10 cellular contexts compared by ENCODE assay signal in the genomic region with DNA sequence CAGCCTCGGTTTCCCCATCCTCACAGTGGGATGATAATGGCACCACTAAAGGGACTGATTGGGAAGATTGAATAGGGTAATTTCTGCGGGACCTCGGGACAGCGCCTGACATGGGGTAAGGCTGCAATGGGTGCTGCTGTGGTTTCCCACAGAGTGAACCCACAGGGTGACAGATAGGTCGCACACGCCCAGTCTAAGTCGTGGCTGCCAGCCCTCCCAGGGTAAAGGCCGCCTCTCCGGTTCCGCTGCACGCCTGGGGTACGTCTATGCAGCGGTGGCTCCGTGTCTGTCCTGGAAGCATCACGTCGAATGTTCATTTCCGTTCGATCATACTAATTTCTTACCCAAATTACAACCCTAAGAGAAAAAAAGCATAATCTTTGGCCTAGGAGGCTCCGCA. TPM values are rescaled to one million over a fixed set of nuclear protein-coding genes. Genes with fewer than 3 reads are reported as not detected.
A peak's percentile ranks its signal among the peaks of the same experiment; 100 is the strongest.
DNase-seq lines count a peak whose midpoint lies in the region; ATAC-seq lines count a peak whose summit lies in the region.
"Had no signal": no experiment of that assay in that cellular context is flagged by ENCODE, and none has a peak within 500 bp of the region (broad histone marks: within the 10 kb centered on the region; RNA-seq: fewer than 3 reads in every experiment).

No MANE protein-coding gene starts in this region.

- CTCF ChIA-PET in activated CD4-positive, alpha-beta memory T cell treated with anti-CD3 and anti-CD28 coated beads, Interleukin-2, amount 10 ng/mL, durations not matched to agents 7 days and 5 days (lab: Charles Lee) = interaction anchor here (0.9 kb wide), 1 partner anchor 356 kb away, joined by 5 read pairs; no protein-coding TSS in a partner anchor

- H3K27me3 ChIP-seq in iPS DF 6.9 (ENCODE audit: control insufficient read depth, insufficient read depth, low read length) = peaks cover 4% of the 10 kb centered on the region; the same call in 1 of the 2 replicates

- WGBS in iPS DF 6.9 (ENCODE audit: insufficient coverage, insufficient read length) = no CpG with 5 or more reads among the region's 19 CpGs

- no peak for ATAC-seq in stimulated activated memory B cell treated with anti-CD40 and anti-IgM and Interleukin-4, amounts not matched to agents 10 μg/mL and 1 μg/mL and 100 μg/mL, for 72 hours
- ATAC-seq in HG03520 (IDR thresholded peaks at IDR 0.05; ENCODE audit: unreplicated experiment) = no peak

- H3K36me3 Mint-ChIP-seq in activated CD4-positive, alpha-beta memory T cell treated with anti-CD3 and anti-CD28 coated beads, Interleukin-2, amount 10 ng/mL, durations not matched to agents 7 days and 5 days (ENCODE audit: low read depth) = peaks cover 4% of the 10 kb centered on the region
- peaks cover under 1% of the 10 kb centered on the region for H3K36me3 Mint-ChIP-seq in stimulated activated memory B cell treated with anti-CD40 and anti-IgM and Interleukin-4, amounts not matched to agents 10 μg/mL and 1 μg/mL and 100 μg/mL, for 72 hours

- peak overlapping the region; percentile 44 for H3K4me3 Mint-ChIP-seq in activated CD4-positive, alpha-beta memory T cell treated with anti-CD3 and anti-CD28 coated beads, Interleukin-2, amount 10 ng/mL, durations not matched to agents 7 days and 5 days
- H3K4me3 Mint-ChIP-seq in stimulated activated memory B cell treated with anti-CD40 and anti-IgM and Interleukin-4, amounts not matched to agents 10 μg/mL and 1 μg/mL and 100 μg/mL, for 72 hours = peak overlapping the region; percentile 66

- peaks cover 59% of the 10 kb centered on the region for H3K27me3 Mint-ChIP-seq in activated CD4-positive, alpha-beta memory T cell treated with anti-CD3 and anti-CD28 coated beads, Interleukin-2, amount 10 ng/mL, durations not matched to agents 7 days and 5 days
- H3K27me3 Mint-ChIP-seq in stimulated activated memory B cell treated with anti-CD40 and anti-IgM and Interleukin-4, amounts not matched to agents 10 μg/mL and 1 μg/mL and 100 μg/mL, for 72 hours = peaks cover 22% of the 10 kb centered on the region

- H3K9me3 Mint-ChIP-seq in activated CD4-positive, alpha-beta memory T cell treated with anti-CD3 and anti-CD28 coated beads, Interleukin-2, amount 10 ng/mL, durations not matched to agents 7 days and 5 days = no peaks in the 10 kb centered on the region
- no peaks in the 10 kb centered on the region for H3K9me3 Mint-ChIP-seq in stimulated activated memory B cell treated with anti-CD40 and anti-IgM and Interleukin-4, amounts not matched to agents 10 μg/mL and 1 μg/mL and 100 μg/mL, for 72 hours

- H3K27ac Mint-ChIP-seq in activated CD4-positive, alpha-beta memory T cell treated with anti-CD3 and anti-CD28 coated beads, Interleukin-2, amount 10 ng/mL, durations not matched to agents 7 days and 5 days = no peak overlapping the region
- H3K27ac Mint-ChIP-seq in stimulated activated memory B cell treated with anti-CD40 and anti-IgM and Interleukin-4, amounts not matched to agents 10 μg/mL and 1 μg/mL and 100 μg/mL, for 72 hours = peak overlapping the region; percentile 32

- H3K4me3 ChIP-seq in iPS DF 6.9 (ENCODE audit: low read length) = peak overlapping the region; percentile 72; the same call in 1 of the 2 replicates

- H3K36me3 ChIP-seq in iPS DF 6.9 (ENCODE audit: control insufficient read depth, insufficient read depth, low read length) = no peaks in the 10 kb centered on the region

- H3K4me1 Mint-ChIP-seq in activated CD4-positive, alpha-beta memory T cell treated with anti-CD3 and anti-CD28 coated beads, Interleukin-2, amount 10 ng/mL, durations not matched to agents 7 days and 5 days = peaks cover 35% of the 10 kb centered on the region
- H3K4me1 Mint-ChIP-seq in stimulated activated memory B cell treated with anti-CD40 and anti-IgM and Interleukin-4, amounts not matched to agents 10 μg/mL and 1 μg/mL and 100 μg/mL, for 72 hours = peaks cover 40% of the 10 kb centered on the region

- no peak overlapping the region for H3K27ac ChIP-seq in iPS DF 6.9 (ENCODE audit: low read length)
- H3K27ac ChIP-seq: 22Rv1 had no signal

- peaks cover 4% of the 10 kb centered on the region for H3K4me1 ChIP-seq in iPS DF 6.9 (ENCODE audit: control insufficient read depth, insufficient read depth, low read length)

- no peaks in the 10 kb centered on the region for H3K9me3 ChIP-seq in iPS DF 6.9 (ENCODE audit: control insufficient read depth, insufficient read depth, low read length)

- DNase-seq in DMS53 (lab: John Stamatoyannopoulos, UW) (peak; percentile 56), DMS53 treated with DMSO at 0.1 percent for 48 hours (lab: John Stamatoyannopoulos, UW; ENCODE audit: unreplicated experiment) (no peak), iPS DF 6.9 (ENCODE audit: low read depth, low spot score) (no peak), NCI-H1048 (lab: John Stamatoyannopoulos, UW) (no peak), posterior cingulate gyrus (no peak)
- peak; percentile 47 for DNase-seq in activated CD4-positive, alpha-beta memory T cell treated with anti-CD3 and anti-CD28 coated beads, Interleukin-2, amount 10 ng/mL, durations not matched to agents 7 days and 5 days
- DNase-seq: T1000 had no signal

- intact Hi-C loops in posterior cingulate gyrus (cut with DNase I) = loop anchor here (2.0 kb wide), 1 partner anchor 164 kb away; no protein-coding TSS in a partner anchor

- POLR2A ChIA-PET in activated CD4-positive, alpha-beta memory T cell treated with anti-CD3 and anti-CD28 coated beads, Interleukin-2, amount 10 ng/mL, durations not matched to agents 7 days and 5 days (lab: Charles Lee) = interaction anchor here (1.0 kb wide), 1 partner anchor 260 kb away, joined by 3 read pairs; the partner anchor contains the start of genes DDX31 and GTF3C4

RNA-seq across cellular contexts. Expression of gene CFAP77, which starts 0.6 kb away (rescaled TPM):
- total RNA-seq in activated CD4-positive, alpha-beta memory T cell treated with anti-CD3 and anti-CD28 coated beads, Interleukin-2, amount 10 ng/mL, durations not matched to agents 7 days and 5 days = not detected

RNA-seq across cellular contexts. Expression of gene TTF1, which starts 4.0 kb away (rescaled TPM):
- total RNA-seq in activated CD4-positive, alpha-beta memory T cell treated with anti-CD3 and anti-CD28 coated beads, Interleukin-2, amount 10 ng/mL, durations not matched to agents 7 days and 5 days = 10 to 100 TPM; 24.5 to 26.1 TPM

RNA-seq across cellular contexts. Expression of gene SETX, which starts 55.9 kb away (rescaled TPM):
- total RNA-seq in activated CD4-positive, alpha-beta memory T cell treated with anti-CD3 and anti-CD28 coated beads, Interleukin-2, amount 10 ng/mL, durations not matched to agents 7 days and 5 days = 10 to 100 TPM; 63.7 to 69.4 TPM

Comparison
In these comparisons a context has a peak if more than half of its experiments do, and no peak if none do; other contexts are left out.
1. DNase-seq: peak in DMS53 (single experiment) and activated CD4-positive, alpha-beta memory T cell treated with anti-CD3 and anti-CD28 coated beads, Interleukin-2, amount 10 ng/mL, durations not matched to agents 7 days and 5 days (single experiment); none in DMS53 treated with DMSO at 0.1 percent for 48 hours (single experiment), iPS DF 6.9 (single experiment), NCI-H1048 (single experiment) and posterior cingulate gyrus (0 of 10).